Comparison of ENCODE assay signal across 16 cellular contexts in the genomic region with DNA sequence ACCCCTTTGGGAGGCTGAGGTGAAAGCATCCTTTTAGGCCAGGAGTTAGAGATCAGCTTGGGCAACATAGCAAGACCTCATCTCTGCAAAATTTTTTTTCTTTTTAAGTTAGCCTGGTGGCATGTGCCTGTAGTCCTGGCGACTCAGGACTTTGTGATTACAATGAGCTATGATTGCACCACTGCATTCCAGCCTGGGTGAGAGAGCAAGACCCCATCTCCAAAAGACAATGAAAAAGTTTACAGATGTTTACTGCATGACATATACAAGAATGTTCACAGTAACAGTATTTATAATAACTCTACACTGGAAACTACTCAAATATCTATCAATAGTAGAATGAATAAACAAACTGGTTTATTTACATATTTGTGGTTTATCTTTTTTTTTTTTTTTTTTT. TPM values are rescaled to one million over a fixed set of nuclear protein-coding genes. Genes with fewer than 3 reads are reported as not detected.
"Had no signal": no experiment of that assay in that cellular context is flagged by ENCODE, and none has a peak within 500 bp of the region (broad histone marks: within the 10 kb centered on the region; RNA-seq: fewer than 3 reads in every experiment).

No MANE protein-coding gene starts in this region.

- H3K27ac ChIP-seq: dorsolateral prefrontal cortex, hepatocyte, ovary, thyroid gland, uterus had no signal

- H3K36me3 ChIP-seq: ovary, thyroid gland, uterus had no signal

- H3K4me2 ChIP-seq: hepatocyte had no signal

- H3K4me1 ChIP-seq: thyroid gland, uterus had no signal

- H3K27me3 ChIP-seq: dorsolateral prefrontal cortex, hepatocyte, ovary, thyroid gland, uterus had no signal

- H3K9me3 ChIP-seq: ovary, thyroid gland, uterus had no signal

- DNase-seq: activated CD4-positive, alpha-beta T cell treated with anti-CD3 and anti-CD28 coated beads, Interleukin-2, amount 50 U/mL, for 4 hours; activated T-cell treated with anti-CD3 and anti-CD28 coated beads, Interleukin-2, amount 50 U/mL, for 1 hour; anterior cingulate cortex; dorsolateral prefrontal cortex; kidney; left ventricle myocardium superior; ovary; retina; small intestine; thyroid gland; uterus had no signal

- ATAC-seq: activated CD4-positive, CD25-positive, alpha-beta regulatory T cell treated with anti-CD3 and anti-CD28 coated beads, Interleukin-2, amount 50 U/mL, for 24 hours; activated naive CD4-positive, alpha-beta T cell treated with anti-CD3 and anti-CD28 coated beads, Interleukin-2, amount 50 U/mL, for 72 hours; left ventricle myocardium superior had no signal

- H3K4me3 ChIP-seq: dorsolateral prefrontal cortex, hepatocyte, ovary, thyroid gland, uterus had no signal

- H3K79me2 ChIP-seq: hepatocyte had no signal

- H2AFZ ChIP-seq: hepatocyte had no signal

RNA-seq across cellular contexts. Expression of a gene that starts 33.1 kb away (rescaled TPM):
- total RNA-seq: chondrocyte, left ventricle myocardium superior, thyroid gland, uterus had no signal
- polyA plus RNA-seq: hepatocyte, neural cell had no signal

RNA-seq across cellular contexts. Expression of a gene that starts 41.0 kb away (rescaled TPM):
- polyA plus RNA-seq: neural cell had no signal
